In genomic region chr9:121674952-121675351, GRCh38 we compare ENCODE assay signal across 13 cellular contexts. TPM values are rescaled to one million over a fixed set of nuclear protein-coding genes. Genes with fewer than 3 reads are reported as not detected.
A peak's percentile ranks its signal among the peaks of the same experiment; 100 is the strongest.
DNase-seq lines count a peak whose midpoint lies in the region; ATAC-seq and TF ChIP-seq lines count a peak whose summit lies in the region.
"Had no signal": no experiment of that assay in that cellular context is flagged by ENCODE, and none has a peak within 500 bp of the region (broad histone marks: within the 10 kb centered on the region; RNA-seq: fewer than 3 reads in every experiment).

No MANE protein-coding gene starts in this region.

- peaks cover 11% of the 10 kb centered on the region; the same call in 1 of the 2 replicates for H3K36me3 ChIP-seq in HUES6 (ENCODE audit: control insufficient read depth, insufficient read depth, low read length)

- H3K4me3 ChIP-seq in AG10803 (ENCODE audit: low read length) (no peak overlapping the region), HUES6 (ENCODE audit: low read depth, low read length) (0 out of 2 replicates have a peak overlapping the region, but pooled peaks have one; percentile 4)
- H3K4me3 ChIP-seq: stomach had no signal

- no peaks in the 10 kb centered on the region for H3K9me3 ChIP-seq in HUES6 (ENCODE audit: control insufficient read depth, insufficient read depth, low read depth, low read length)
- H3K9me3 ChIP-seq: stomach had no signal

- H3K27me3 Mint-ChIP-seq in brain: no peaks in the 10 kb centered on the region

- peak overlapping the region; percentile 23 for H3K9ac ChIP-seq in HUES6 (ENCODE audit: low read length)
- H3K9ac ChIP-seq: KMS-11 had no signal

- H3K4me1 ChIP-seq in HUES6 (ENCODE audit: control insufficient read depth, insufficient read depth, low read length): peaks cover 24% of the 10 kb centered on the region

- H3K9me3 Mint-ChIP-seq in brain: peaks cover 0 to 3% (median 0%) of the 10 kb centered on the region in 5 experiments
- H3K9me3 Mint-ChIP-seq: activated CD4-positive, alpha-beta memory T cell treated with anti-CD3 and anti-CD28 coated beads for 36 hours had no signal

- TF ChIP-seq CTCF in AG10803 (conservative IDR thresholded peaks at IDR 0.05; ENCODE audit: low read length): no peak
- TF ChIP-seq CTCF in brain (conservative IDR thresholded peaks at IDR 0.05): no peak

- peak; percentile 44 for DNase-seq in AG10803 (ENCODE audit: low read depth)
- peak; percentile 83 for DNase-seq in kidney tubule cell (ENCODE audit: low spot score)
- no peak for DNase-seq in stimulated activated naive CD4-positive, alpha-beta T cell (lab: John Stamatoyannopoulos, UW)
- DNase-seq in DMS114 treated with DMSO at 0.1 percent for 48 hours (lab: John Stamatoyannopoulos, UW; ENCODE audit: unreplicated experiment): no peak
- DNase-seq: activated CD4-positive, alpha-beta memory T cell treated with anti-CD3 and anti-CD28 coated beads for 36 hours; stomach; T-helper 17 cell had no signal

- no peaks in the 10 kb centered on the region for H3K27me3 ChIP-seq in HUES6 (ENCODE audit: control insufficient read depth, insufficient read depth, low read length)
- H3K27me3 ChIP-seq: stomach had no signal

- H3K27ac Mint-ChIP-seq in brain: peak overlapping the region in 3 of 5 experiments; percentile 26 to 69 (median 64)
- H3K27ac Mint-ChIP-seq: activated CD4-positive, alpha-beta memory T cell treated with anti-CD3 and anti-CD28 coated beads for 36 hours; B cell; T-helper 17 cell had no signal

- H3K4me1 Mint-ChIP-seq in brain: peaks cover 57% of the 10 kb centered on the region
- H3K4me1 Mint-ChIP-seq: B cell had no signal

- no peak overlapping the region for H3K27ac ChIP-seq in HUES6 (ENCODE audit: low read depth, low read length)
- H3K27ac ChIP-seq: KMS-11, stomach had no signal

- H3K4me3 Mint-ChIP-seq in brain: no peak overlapping the region
- H3K4me3 Mint-ChIP-seq: activated CD4-positive, alpha-beta memory T cell treated with anti-CD3 and anti-CD28 coated beads for 36 hours; B cell; T-helper 17 cell had no signal

- H3K36me3 Mint-ChIP-seq in brain: peaks cover 20% of the 10 kb centered on the region
- H3K36me3 Mint-ChIP-seq: activated CD4-positive, alpha-beta memory T cell treated with anti-CD3 and anti-CD28 coated beads for 36 hours had no signal

- ATAC-seq in GM19328 (IDR thresholded peaks at IDR 0.05; ENCODE audit: unreplicated experiment) (no peak), GM19035 (IDR thresholded peaks at IDR 0.05; ENCODE audit: unreplicated experiment) (no peak)
- ATAC-seq: T-helper 17 cell had no signal

RNA-seq across cellular contexts. Expression of gene DAB2IP, which starts 23.5 kb away (rescaled TPM):
- 33.1 TPM for polyA plus RNA-seq in brain (ENCODE audit: insufficient read depth, low read depth, low replicate concordance)

Comparison
In these comparisons a context has a peak if more than half of its experiments do, and no peak if none do; other contexts are left out.
1. DNase-seq: peak in AG10803 (single experiment) and kidney tubule cell (single experiment); none in stimulated activated naive CD4-positive, alpha-beta T cell (0 of 6) and DMS114 treated with DMSO at 0.1 percent for 48 hours (single experiment).